In the genomic region with DNA sequence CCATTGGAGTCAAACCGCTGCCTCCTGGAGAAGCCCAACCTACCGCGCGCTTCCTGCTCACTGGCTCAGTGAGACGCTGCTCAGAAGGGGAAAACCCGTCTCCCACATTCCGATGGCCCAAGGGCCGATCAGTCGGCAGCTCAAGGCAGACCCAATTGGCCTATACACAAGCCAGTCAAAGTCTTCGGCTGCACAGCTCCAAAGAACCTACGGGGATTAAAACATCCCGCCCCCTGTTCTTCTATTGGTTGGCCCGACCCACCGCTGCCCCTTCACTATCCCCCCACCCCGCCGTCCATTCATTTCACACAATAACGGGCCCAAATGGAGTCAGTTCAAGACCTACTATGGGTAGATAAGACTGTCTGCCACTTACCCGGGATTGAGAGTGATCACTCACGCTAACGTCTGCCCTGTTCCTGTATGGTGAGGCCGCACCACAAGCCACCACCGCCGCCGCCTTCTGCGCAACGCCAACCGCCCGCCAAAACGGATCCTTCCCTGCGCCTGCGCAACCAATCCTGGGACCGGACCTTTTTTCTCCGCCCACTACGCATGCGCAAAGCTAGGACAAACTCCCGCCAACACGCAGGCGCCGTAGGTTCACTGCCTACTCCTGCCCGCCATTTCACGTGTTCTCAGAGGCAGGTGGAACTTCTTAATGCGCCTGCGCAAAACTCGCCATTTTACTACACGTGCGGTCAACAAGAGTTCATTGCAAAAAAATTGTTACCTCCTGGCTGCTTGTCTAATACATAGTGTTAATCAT, we compare ENCODE assay signal across 1 cellular context.
TF ChIP-seq lines count a peak whose summit lies in the region.

A gene (minus strand): TSS at position 491 of the 769 bp plus-strand sequence. CDS start 22,472 bp downstream, outside the sequence.

TF ChIP-seq in K562, 482 proteins besides CTCF, POLR2A, EP300 and RAD21 (continued from another document and continues in another):
- TF ChIP-seq, protein P1, sequence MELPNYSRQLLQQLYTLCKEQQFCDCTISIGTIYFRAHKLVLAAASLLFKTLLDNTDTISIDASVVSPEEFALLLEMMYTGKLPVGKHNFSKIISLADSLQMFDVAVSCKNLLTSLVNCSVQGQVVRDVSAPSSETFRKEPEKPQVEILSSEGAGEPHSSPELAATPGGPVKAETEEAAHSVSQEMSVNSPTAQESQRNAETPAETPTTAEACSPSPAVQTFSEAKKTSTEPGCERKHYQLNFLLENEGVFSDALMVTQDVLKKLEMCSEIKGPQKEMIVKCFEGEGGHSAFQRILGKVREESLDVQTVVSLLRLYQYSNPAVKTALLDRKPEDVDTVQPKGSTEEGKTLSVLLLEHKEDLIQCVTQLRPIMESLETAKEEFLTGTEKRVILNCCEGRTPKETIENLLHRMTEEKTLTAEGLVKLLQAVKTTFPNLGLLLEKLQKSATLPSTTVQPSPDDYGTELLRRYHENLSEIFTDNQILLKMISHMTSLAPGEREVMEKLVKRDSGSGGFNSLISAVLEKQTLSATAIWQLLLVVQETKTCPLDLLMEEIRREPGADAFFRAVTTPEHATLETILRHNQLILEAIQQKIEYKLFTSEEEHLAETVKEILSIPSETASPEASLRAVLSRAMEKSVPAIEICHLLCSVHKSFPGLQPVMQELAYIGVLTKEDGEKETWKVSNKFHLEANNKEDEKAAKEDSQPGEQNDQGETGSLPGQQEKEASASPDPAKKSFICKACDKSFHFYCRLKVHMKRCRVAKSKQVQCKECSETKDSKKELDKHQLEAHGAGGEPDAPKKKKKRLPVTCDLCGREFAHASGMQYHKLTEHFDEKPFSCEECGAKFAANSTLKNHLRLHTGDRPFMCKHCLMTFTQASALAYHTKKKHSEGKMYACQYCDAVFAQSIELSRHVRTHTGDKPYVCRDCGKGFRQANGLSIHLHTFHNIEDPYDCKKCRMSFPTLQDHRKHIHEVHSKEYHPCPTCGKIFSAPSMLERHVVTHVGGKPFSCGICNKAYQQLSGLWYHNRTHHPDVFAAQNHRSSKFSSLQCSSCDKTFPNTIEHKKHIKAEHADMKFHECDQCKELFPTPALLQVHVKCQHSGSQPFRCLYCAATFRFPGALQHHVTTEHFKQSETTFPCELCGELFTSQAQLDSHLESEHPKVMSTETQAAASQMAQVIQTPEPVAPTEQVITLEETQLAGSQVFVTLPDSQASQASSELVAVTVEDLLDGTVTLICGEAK (IDR thresholded peaks at IDR 0.05): no peak
- TF ChIP-seq, protein P1 (CRISPR knock-in tag; IDR thresholded peaks at IDR 0.05): no peak
- TF ChIP-seq, protein P2, sequence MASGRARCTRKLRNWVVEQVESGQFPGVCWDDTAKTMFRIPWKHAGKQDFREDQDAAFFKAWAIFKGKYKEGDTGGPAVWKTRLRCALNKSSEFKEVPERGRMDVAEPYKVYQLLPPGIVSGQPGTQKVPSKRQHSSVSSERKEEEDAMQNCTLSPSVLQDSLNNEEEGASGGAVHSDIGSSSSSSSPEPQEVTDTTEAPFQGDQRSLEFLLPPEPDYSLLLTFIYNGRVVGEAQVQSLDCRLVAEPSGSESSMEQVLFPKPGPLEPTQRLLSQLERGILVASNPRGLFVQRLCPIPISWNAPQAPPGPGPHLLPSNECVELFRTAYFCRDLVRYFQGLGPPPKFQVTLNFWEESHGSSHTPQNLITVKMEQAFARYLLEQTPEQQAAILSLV (tag; IDR thresholded peaks at IDR 0.05): no peak
- 0 out of 2 replicates have a peak, but pooled peaks have one; percentile 88 for TF ChIP-seq MTA3 (IDR thresholded peaks at IDR 0.05; ENCODE audit: borderline replicate concordance)
- TF ChIP-seq ZNF57 (CRISPR knock-in tag; IDR thresholded peaks at IDR 0.05): no peak
- no peak for TF ChIP-seq EP400 (IDR thresholded peaks at IDR 0.05)
- TF ChIP-seq, protein P3, sequence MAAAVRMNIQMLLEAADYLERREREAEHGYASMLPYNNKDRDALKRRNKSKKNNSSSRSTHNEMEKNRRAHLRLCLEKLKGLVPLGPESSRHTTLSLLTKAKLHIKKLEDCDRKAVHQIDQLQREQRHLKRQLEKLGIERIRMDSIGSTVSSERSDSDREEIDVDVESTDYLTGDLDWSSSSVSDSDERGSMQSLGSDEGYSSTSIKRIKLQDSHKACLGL (CRISPR knock-in tag; IDR thresholded peaks at IDR 0.05; ENCODE audit: borderline replicate concordance, poor library complexity, severe bottlenecking): peak; percentile 41
- TF ChIP-seq SRSF3 (IDR thresholded peaks at IDR 0.05; ENCODE audit: insufficient read depth, low read length): no peak
- no peak for TF ChIP-seq EWSR1 (IDR thresholded peaks at IDR 0.05; ENCODE audit: borderline replicate concordance, low read depth, partially characterized antibody)
- peak; percentile 97 for TF ChIP-seq SUPT5H (IDR thresholded peaks at IDR 0.05)
- peak; percentile 91 for TF ChIP-seq RBFOX2 (IDR thresholded peaks at IDR 0.05; ENCODE audit: low read depth, low read length)
- TF ChIP-seq CBX2 (IDR thresholded peaks at IDR 0.05; ENCODE audit: insufficient read depth, low read length, poor library complexity, severe bottlenecking): no peak
- TF ChIP-seq, protein P4, sequence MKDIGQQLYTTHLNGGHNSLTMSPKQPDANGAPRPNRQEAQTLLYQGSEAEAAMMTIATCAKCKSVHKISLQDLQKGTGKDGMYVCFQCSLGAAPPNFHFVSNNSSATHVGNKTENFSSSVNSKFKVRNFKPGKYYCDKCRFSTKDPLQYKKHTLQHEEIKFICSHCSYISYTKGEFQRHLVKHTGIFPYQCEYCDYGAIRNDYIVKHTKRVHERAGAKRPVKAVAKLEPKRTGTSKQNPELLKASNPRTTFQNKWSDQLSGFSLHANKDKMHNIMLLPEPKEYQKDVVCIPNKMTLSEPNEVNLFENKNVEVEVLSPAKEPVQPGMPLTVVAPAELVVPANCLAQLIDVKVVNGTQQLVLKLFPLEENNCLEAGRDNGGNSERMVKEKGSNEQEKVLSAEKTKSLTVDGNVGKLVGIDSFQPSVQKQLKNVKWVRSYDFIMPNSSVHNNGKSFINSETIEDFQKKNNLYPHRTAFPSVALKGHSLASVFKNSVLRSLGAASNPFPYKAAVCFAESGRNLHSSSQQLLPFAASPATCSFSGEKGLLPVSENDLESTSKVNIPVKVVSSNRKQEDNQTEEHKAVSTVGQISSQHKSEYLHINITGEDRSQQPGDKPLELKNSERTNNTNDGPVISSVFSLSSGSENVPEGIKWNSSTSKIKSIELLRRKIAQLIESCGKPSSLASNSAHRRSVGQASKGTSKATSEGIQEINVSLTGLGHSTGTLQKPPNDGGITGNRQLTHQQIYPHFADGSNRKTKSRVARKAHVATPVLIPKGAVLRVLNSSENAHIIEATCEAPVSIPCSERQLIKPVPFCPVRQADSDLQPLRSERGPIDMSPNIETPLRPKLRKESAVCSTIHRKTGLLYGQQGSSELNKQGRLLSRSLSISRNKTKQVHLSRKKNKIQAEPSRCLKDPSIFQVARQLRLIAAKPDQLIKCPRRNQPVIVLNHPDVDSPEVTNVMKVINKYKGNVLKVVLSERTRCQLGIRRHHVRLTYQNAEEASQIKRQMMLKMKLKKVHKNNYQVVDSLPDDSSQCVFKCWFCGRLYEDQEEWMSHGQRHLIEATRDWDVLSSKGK (CRISPR knock-in tag; IDR thresholded peaks at IDR 0.05): no peak
- no peak for TF ChIP-seq MYNN (IDR thresholded peaks at IDR 0.05)
- no peak for TF ChIP-seq MYNN (CRISPR knock-in tag; IDR thresholded peaks at IDR 0.05)
- TF ChIP-seq, protein P5, sequence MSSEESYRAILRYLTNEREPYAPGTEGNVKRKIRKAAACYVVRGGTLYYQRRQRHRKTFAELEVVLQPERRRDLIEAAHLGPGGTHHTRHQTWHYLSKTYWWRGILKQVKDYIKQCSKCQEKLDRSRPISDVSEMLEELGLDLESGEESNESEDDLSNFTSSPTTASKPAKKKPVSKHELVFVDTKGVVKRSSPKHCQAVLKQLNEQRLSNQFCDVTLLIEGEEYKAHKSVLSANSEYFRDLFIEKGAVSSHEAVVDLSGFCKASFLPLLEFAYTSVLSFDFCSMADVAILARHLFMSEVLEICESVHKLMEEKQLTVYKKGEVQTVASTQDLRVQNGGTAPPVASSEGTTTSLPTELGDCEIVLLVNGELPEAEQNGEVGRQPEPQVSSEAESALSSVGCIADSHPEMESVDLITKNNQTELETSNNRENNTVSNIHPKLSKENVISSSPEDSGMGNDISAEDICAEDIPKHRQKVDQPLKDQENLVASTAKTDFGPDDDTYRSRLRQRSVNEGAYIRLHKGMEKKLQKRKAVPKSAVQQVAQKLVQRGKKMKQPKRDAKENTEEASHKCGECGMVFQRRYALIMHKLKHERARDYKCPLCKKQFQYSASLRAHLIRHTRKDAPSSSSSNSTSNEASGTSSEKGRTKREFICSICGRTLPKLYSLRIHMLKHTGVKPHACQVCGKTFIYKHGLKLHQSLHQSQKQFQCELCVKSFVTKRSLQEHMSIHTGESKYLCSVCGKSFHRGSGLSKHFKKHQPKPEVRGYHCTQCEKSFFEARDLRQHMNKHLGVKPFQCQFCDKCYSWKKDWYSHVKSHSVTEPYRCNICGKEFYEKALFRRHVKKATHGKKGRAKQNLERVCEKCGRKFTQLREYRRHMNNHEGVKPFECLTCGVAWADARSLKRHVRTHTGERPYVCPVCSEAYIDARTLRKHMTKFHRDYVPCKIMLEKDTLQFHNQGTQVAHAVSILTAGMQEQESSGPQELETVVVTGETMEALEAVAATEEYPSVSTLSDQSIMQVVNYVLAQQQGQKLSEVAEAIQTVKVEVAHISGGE (CRISPR knock-in tag; IDR thresholded peaks at IDR 0.05): peak in 1 of 3 experiments; percentile 36; a peak in 1 of 6 replicates
- TF ChIP-seq, protein P6, sequence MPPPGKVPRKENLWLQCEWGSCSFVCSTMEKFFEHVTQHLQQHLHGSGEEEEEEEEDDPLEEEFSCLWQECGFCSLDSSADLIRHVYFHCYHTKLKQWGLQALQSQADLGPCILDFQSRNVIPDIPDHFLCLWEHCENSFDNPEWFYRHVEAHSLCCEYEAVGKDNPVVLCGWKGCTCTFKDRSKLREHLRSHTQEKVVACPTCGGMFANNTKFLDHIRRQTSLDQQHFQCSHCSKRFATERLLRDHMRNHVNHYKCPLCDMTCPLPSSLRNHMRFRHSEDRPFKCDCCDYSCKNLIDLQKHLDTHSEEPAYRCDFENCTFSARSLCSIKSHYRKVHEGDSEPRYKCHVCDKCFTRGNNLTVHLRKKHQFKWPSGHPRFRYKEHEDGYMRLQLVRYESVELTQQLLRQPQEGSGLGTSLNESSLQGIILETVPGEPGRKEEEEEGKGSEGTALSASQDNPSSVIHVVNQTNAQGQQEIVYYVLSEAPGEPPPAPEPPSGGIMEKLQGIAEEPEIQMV (tag; conservative IDR thresholded peaks at IDR 0.05; ENCODE audit: low read depth): no peak
- TF ChIP-seq, protein P7, sequence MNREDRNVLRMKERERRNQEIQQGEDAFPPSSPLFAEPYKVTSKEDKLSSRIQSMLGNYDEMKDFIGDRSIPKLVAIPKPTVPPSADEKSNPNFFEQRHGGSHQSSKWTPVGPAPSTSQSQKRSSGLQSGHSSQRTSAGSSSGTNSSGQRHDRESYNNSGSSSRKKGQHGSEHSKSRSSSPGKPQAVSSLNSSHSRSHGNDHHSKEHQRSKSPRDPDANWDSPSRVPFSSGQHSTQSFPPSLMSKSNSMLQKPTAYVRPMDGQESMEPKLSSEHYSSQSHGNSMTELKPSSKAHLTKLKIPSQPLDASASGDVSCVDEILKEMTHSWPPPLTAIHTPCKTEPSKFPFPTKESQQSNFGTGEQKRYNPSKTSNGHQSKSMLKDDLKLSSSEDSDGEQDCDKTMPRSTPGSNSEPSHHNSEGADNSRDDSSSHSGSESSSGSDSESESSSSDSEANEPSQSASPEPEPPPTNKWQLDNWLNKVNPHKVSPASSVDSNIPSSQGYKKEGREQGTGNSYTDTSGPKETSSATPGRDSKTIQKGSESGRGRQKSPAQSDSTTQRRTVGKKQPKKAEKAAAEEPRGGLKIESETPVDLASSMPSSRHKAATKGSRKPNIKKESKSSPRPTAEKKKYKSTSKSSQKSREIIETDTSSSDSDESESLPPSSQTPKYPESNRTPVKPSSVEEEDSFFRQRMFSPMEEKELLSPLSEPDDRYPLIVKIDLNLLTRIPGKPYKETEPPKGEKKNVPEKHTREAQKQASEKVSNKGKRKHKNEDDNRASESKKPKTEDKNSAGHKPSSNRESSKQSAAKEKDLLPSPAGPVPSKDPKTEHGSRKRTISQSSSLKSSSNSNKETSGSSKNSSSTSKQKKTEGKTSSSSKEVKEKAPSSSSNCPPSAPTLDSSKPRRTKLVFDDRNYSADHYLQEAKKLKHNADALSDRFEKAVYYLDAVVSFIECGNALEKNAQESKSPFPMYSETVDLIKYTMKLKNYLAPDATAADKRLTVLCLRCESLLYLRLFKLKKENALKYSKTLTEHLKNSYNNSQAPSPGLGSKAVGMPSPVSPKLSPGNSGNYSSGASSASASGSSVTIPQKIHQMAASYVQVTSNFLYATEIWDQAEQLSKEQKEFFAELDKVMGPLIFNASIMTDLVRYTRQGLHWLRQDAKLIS (CRISPR knock-in tag; IDR thresholded peaks at IDR 0.05): 0 out of 2 replicates have a peak, but pooled peaks have one; percentile 3
- TF ChIP-seq ETV5 (CRISPR knock-in tag; IDR thresholded peaks at IDR 0.05; ENCODE audit: low read depth): no peak; the same call in 1 of the 2 replicates
